Comparison of ENCODE assay signal across 19 cellular contexts in genomic region chr5:55856511-55857246, GRCh38. TPM values are rescaled to one million over a fixed set of nuclear protein-coding genes. Genes with fewer than 3 reads are reported as not detected.
DNase-seq lines count a peak whose midpoint lies in the region; ATAC-seq and TF ChIP-seq lines count a peak whose summit lies in the region.
"Had no signal": no experiment of that assay in that cellular context is flagged by ENCODE, and none has a peak within 500 bp of the region (broad histone marks: within the 10 kb centered on the region; RNA-seq: fewer than 3 reads in every experiment).

No MANE protein-coding gene starts in this region.

- DNase-seq in CD1c-positive myeloid dendritic cell (ENCODE audit: extremely low spot score), result peak; percentile 33
- peak in 1 of 2 experiments; percentile 43 for DNase-seq in HL-60 (ENCODE audit: low read depth in 1 of 2, low spot score in 1 of 2)
- DNase-seq in T-cell, result peak in 2 of 34 experiments; percentile 3 to 14
- DNase-seq in effector memory CD8-positive, alpha-beta T cell, result no peak
- no peak for DNase-seq in WERI-Rb-1
- DNase-seq in DMS153 treated with DMSO at 0.1 percent for 48 hours (lab: John Stamatoyannopoulos, UW; ENCODE audit: unreplicated experiment), result no peak
- DNase-seq in UCSD-AML1 (lab: John Stamatoyannopoulos, UW; ENCODE audit: unreplicated experiment), result no peak
- no peak for DNase-seq in NCI-H1417 treated with DMSO at 0.1 percent for 48 hours (lab: John Stamatoyannopoulos, UW)
- DNase-seq: C1 segment of cervical spinal cord; effector memory CD4-positive, alpha-beta T cell; foreskin fibroblast; NCI-H1105 treated with DMSO at 0.1 percent for 48 hours; NCI-H524; stimulated activated CD4-positive, alpha-beta T cell treated with anti-CD3 and anti-CD28 coated beads, Interleukin-4, amount 100 ng/mL, for 24 hours had no signal

- H3K27ac Mint-ChIP-seq in T-cell, result peak overlapping the region; percentile 44 to 59
- H3K27ac Mint-ChIP-seq in effector memory CD8-positive, alpha-beta T cell, result peak overlapping the region in 1 of 2 donors; percentile 27
- H3K27ac Mint-ChIP-seq: stimulated activated memory B cell treated with anti-CD40 and anti-IgM and Interleukin-4, amounts not matched to agents 10 μg/mL and 1 μg/mL and 100 μg/mL, for 72 hours had no signal

- H3K4me3 Mint-ChIP-seq in T-cell, result peak overlapping the region in 1 of 3 donors; percentile 60
- H3K4me3 Mint-ChIP-seq in effector memory CD8-positive, alpha-beta T cell, result no peak overlapping the region
- H3K4me3 Mint-ChIP-seq: stimulated activated memory B cell treated with anti-CD40 and anti-IgM and Interleukin-4, amounts not matched to agents 10 μg/mL and 1 μg/mL and 100 μg/mL, for 72 hours had no signal

- POLR2A ChIA-PET in T-cell (lab: Charles Lee), result no interaction called here

- H3K36me3 Mint-ChIP-seq in T-cell, result no peaks in the 10 kb centered on the region
- H3K36me3 Mint-ChIP-seq in effector memory CD8-positive, alpha-beta T cell (ENCODE audit: insufficient read depth), result no peaks in the 10 kb centered on the region
- H3K36me3 Mint-ChIP-seq: stimulated activated memory B cell treated with anti-CD40 and anti-IgM and Interleukin-4, amounts not matched to agents 10 μg/mL and 1 μg/mL and 100 μg/mL, for 72 hours had no signal

- TF ChIP-seq CTCF in HL-60 (IDR thresholded peaks at IDR 0.05; ENCODE audit: insufficient read depth, low read length) (no peak), WERI-Rb-1 (IDR thresholded peaks at IDR 0.05; ENCODE audit: low read depth, low read length) (no peak)

- CTCF ChIA-PET in T-cell (lab: Charles Lee), result no interaction called here

- H3K27ac ChIP-seq in HL-60 (replicated peaks) (0 out of 2 replicates have a peak overlapping the region, but pooled peaks have one; percentile 11), WERI-Rb-1 (no peak overlapping the region)

- peaks cover 0 to 2% of the 10 kb centered on the region in 2 donors for H3K27me3 Mint-ChIP-seq in T-cell
- peaks cover 14 to 21% of the 10 kb centered on the region in 2 donors for H3K27me3 Mint-ChIP-seq in effector memory CD8-positive, alpha-beta T cell

- no peak overlapping the region for H3K4me3 ChIP-seq in HL-60 (replicated peaks; ENCODE audit: insufficient read depth, low read length)
- H3K4me3 ChIP-seq in WERI-Rb-1 (ENCODE audit: low read depth, low read length), result no peak overlapping the region
- H3K4me3 ChIP-seq: lung had no signal

- peak; percentile 66 to 89 (median 80) for ATAC-seq in T-cell (replicated peaks in 1 of 4)
- ATAC-seq in effector memory CD8-positive, alpha-beta T cell (replicated peaks), result peak; percentile 90
- ATAC-seq: sciatic nerve; stimulated activated memory B cell treated with anti-CD40 and anti-IgM and Interleukin-4, amounts not matched to agents 10 μg/mL and 1 μg/mL and 100 μg/mL, for 72 hours had no signal

- no peaks in the 10 kb centered on the region for H3K36me3 ChIP-seq in WERI-Rb-1

- peaks cover 27 to 30% (median 27%) of the 10 kb centered on the region in 3 donors for H3K4me1 Mint-ChIP-seq in T-cell
- peaks cover 0 to 19% of the 10 kb centered on the region in 2 donors for H3K4me1 Mint-ChIP-seq in effector memory CD8-positive, alpha-beta T cell (ENCODE audit: low read depth in 2 of 2)
- H3K4me1 Mint-ChIP-seq: stimulated activated memory B cell treated with anti-CD40 and anti-IgM and Interleukin-4, amounts not matched to agents 10 μg/mL and 1 μg/mL and 100 μg/mL, for 72 hours had no signal

- H3K9me3 Mint-ChIP-seq in T-cell, result peaks cover 0 to 3% (median 0%) of the 10 kb centered on the region in 3 donors
- no peaks in the 10 kb centered on the region for H3K9me3 Mint-ChIP-seq in effector memory CD8-positive, alpha-beta T cell
- H3K9me3 Mint-ChIP-seq: stimulated activated memory B cell treated with anti-CD40 and anti-IgM and Interleukin-4, amounts not matched to agents 10 μg/mL and 1 μg/mL and 100 μg/mL, for 72 hours had no signal

- H3K27me3 ChIP-seq in HL-60 (ENCODE audit: insufficient read depth, poor library complexity, severe bottlenecking) (no peaks in the 10 kb centered on the region), WERI-Rb-1 (ENCODE audit: insufficient read depth, low read depth, severe bottlenecking) (no peaks in the 10 kb centered on the region)

- no peaks in the 10 kb centered on the region for H3K9me3 ChIP-seq in WERI-Rb-1 (ENCODE audit: severe bottlenecking)

RNA-seq across cellular contexts. Expression of gene IL31RA, which starts 5.5 kb away (rescaled TPM):
- total RNA-seq in T-cell, result not detected
- total RNA-seq: G401, HT-29, sciatic nerve had no signal
